ENCODE assay signal across 8 cellular contexts in genomic region chr14:105999361-106000028, GRCh38.
DNase-seq lines count a peak whose midpoint lies in the region; ATAC-seq and TF ChIP-seq lines count a peak whose summit lies in the region.

No MANE protein-coding gene starts in this region.

- H3K27ac Mint-ChIP-seq in activated naive CD4-positive, alpha-beta T cell treated with anti-CD3 and anti-CD28 coated beads, Interleukin-2, amount 50 U/mL, for 72 hours, result peak overlapping the region; percentile 71 to 81
- peak overlapping the region; percentile 58 for H3K27ac Mint-ChIP-seq in stimulated activated naive CD8-positive, alpha-beta T cell treated with anti-CD3 and anti-CD28 coated beads, Interleukin-15, Interleukin-2, amounts not matched to agents 100 ng/mL and 50 ng/mL, for 24 hours

- no peaks in the 10 kb centered on the region for H3K27me3 ChIP-seq in RWPE2 (ENCODE audit: insufficient read depth, poor library complexity, severe bottlenecking)

- H3K4me3 Mint-ChIP-seq in stimulated activated naive CD8-positive, alpha-beta T cell treated with anti-CD3 and anti-CD28 coated beads, Interleukin-15, Interleukin-2, amounts not matched to agents 100 ng/mL and 50 ng/mL, for 24 hours, result peak overlapping the region; percentile 43

- BruUV-seq in OCI-LY7 (replicated peaks; lab: Mats Ljungman, UMichigan), result no TSS peak

- peaks cover 55% of the 10 kb centered on the region for H3K4me1 Mint-ChIP-seq in stimulated activated naive CD8-positive, alpha-beta T cell treated with anti-CD3 and anti-CD28 coated beads, Interleukin-15, Interleukin-2, amounts not matched to agents 100 ng/mL and 50 ng/mL, for 24 hours (ENCODE audit: low read depth)

- no peaks in the 10 kb centered on the region for H3K36me3 Mint-ChIP-seq in activated naive CD4-positive, alpha-beta T cell treated with anti-CD3 and anti-CD28 coated beads, Interleukin-2, amount 50 U/mL, for 72 hours
- H3K36me3 Mint-ChIP-seq in stimulated activated naive CD8-positive, alpha-beta T cell treated with anti-CD3 and anti-CD28 coated beads, Interleukin-15, Interleukin-2, amounts not matched to agents 100 ng/mL and 50 ng/mL, for 24 hours (ENCODE audit: low read depth), result no peaks in the 10 kb centered on the region

- H3K27me3 Mint-ChIP-seq in stimulated activated naive CD8-positive, alpha-beta T cell treated with anti-CD3 and anti-CD28 coated beads, Interleukin-15, Interleukin-2, amounts not matched to agents 100 ng/mL and 50 ng/mL, for 24 hours, result no peaks in the 10 kb centered on the region

- no peaks in the 10 kb centered on the region for H3K36me3 ChIP-seq in RWPE2 (ENCODE audit: low read depth)
- no peaks in the 10 kb centered on the region for H3K36me3 ChIP-seq in OCI-LY7 (ENCODE audit: insufficient read depth, low read length)

- peak; percentile 61 for ATAC-seq in HG03039 (IDR thresholded peaks at IDR 0.05; ENCODE audit: unreplicated experiment)
- no peak for ATAC-seq in RWPE2 (ENCODE audit: low read depth)
- peak; percentile 81 to 88 for ATAC-seq in activated naive CD4-positive, alpha-beta T cell treated with anti-CD3 and anti-CD28 coated beads, Interleukin-2, amount 50 U/mL, for 72 hours
- peak; percentile 56 for ATAC-seq in left colon

- H4K20me1 ChIP-seq in OCI-LY7 (ENCODE audit: insufficient read depth, low read length), result no peaks in the 10 kb centered on the region

- POLR2A ChIA-PET in OCI-LY7 (lab: Charles Lee), result no interaction called here

- peak; percentile 13 for TF ChIP-seq CTCF in RWPE2 (IDR thresholded peaks at IDR 0.05; ENCODE audit: poor library complexity, severe bottlenecking)
- no peak for TF ChIP-seq CTCF in OCI-LY7 (conservative IDR thresholded peaks at IDR 0.05; ENCODE audit: low read length)

- H3K9me3 ChIP-seq in RWPE2 (ENCODE audit: severe bottlenecking) (no peaks in the 10 kb centered on the region), OCI-LY7 (ENCODE audit: low read length) (no peaks in the 10 kb centered on the region; the same call in 1 of the 2 replicates)

- no peaks in the 10 kb centered on the region for H3K79me2 ChIP-seq in OCI-LY7 (ENCODE audit: insufficient read depth, low read depth, low read length)

- H2AFZ ChIP-seq in OCI-LY7 (ENCODE audit: low read length), result no peak overlapping the region

- H3K4me1 ChIP-seq in RWPE2 (ENCODE audit: insufficient read depth, poor library complexity, severe bottlenecking), result no peaks in the 10 kb centered on the region
- no peaks in the 10 kb centered on the region for H3K4me1 ChIP-seq in OCI-LY7 (ENCODE audit: insufficient read depth, low read length, poor library complexity, severe bottlenecking)

- peaks cover 0 to 5% of the 10 kb centered on the region in 2 donors for H3K9me3 Mint-ChIP-seq in activated naive CD4-positive, alpha-beta T cell treated with anti-CD3 and anti-CD28 coated beads, Interleukin-2, amount 50 U/mL, for 72 hours
- no peaks in the 10 kb centered on the region for H3K9me3 Mint-ChIP-seq in stimulated activated naive CD8-positive, alpha-beta T cell treated with anti-CD3 and anti-CD28 coated beads, Interleukin-15, Interleukin-2, amounts not matched to agents 100 ng/mL and 50 ng/mL, for 24 hours

- CTCF ChIA-PET in OCI-LY7 (lab: Charles Lee; ENCODE audit: unreplicated experiment), result no interaction called here

- intact Hi-C loops in left colon (cut with DNase I, micrococcal nuclease), result no loop called here
- intact Hi-C loops in OCI-LY7 (cut with micrococcal nuclease; ENCODE audit: unreplicated experiment), result no loop called here

- H3K4me3 ChIP-seq in RWPE2 (ENCODE audit: severe bottlenecking) (no peak overlapping the region), OCI-LY7 (ENCODE audit: low read depth, low read length, poor library complexity, severe bottlenecking) (no peak overlapping the region)

- DNase-seq in NCI-H748 (lab: John Stamatoyannopoulos, UW; ENCODE audit: unreplicated experiment) (peak; percentile 64), NCI-H748 treated with DMSO at 0.1 percent for 48 hours (lab: John Stamatoyannopoulos, UW) (no peak), RWPE2 (ENCODE audit: low spot score) (no peak), left colon (peak; percentile 38 to 78), OCI-LY7 (ENCODE audit: low spot score) (no peak)
- peak; percentile 87 to 99 for DNase-seq in activated naive CD4-positive, alpha-beta T cell treated with anti-CD3 and anti-CD28 coated beads, Interleukin-2, amount 50 U/mL, for 72 hours (ENCODE audit: low spot score in 2 of 2)

- H3K4me2 ChIP-seq in OCI-LY7 (ENCODE audit: low read length), result no peak overlapping the region

- H3K9me2 ChIP-seq in OCI-LY7 (ENCODE audit: insufficient read depth, low read length), result no peaks in the 10 kb centered on the region

- H3K27ac ChIP-seq in RWPE2 (ENCODE audit: poor library complexity, severe bottlenecking) (no peak overlapping the region), OCI-LY7 (ENCODE audit: low read depth, low read length, poor library complexity, severe bottlenecking) (no peak overlapping the region)

Comparison
In these comparisons a context has a peak if more than half of its experiments do, and no peak if none do; other contexts are left out.
1. DNase-seq: peak in NCI-H748 (single experiment), activated naive CD4-positive, alpha-beta T cell treated with anti-CD3 and anti-CD28 coated beads, Interleukin-2, amount 50 U/mL, for 72 hours (2 of 2) and left colon (2 of 2); none in NCI-H748 treated with DMSO at 0.1 percent for 48 hours (single experiment), RWPE2 (single experiment) and OCI-LY7 (single experiment).